ENCODE assay signal across 1 cellular context in the genomic region with DNA sequence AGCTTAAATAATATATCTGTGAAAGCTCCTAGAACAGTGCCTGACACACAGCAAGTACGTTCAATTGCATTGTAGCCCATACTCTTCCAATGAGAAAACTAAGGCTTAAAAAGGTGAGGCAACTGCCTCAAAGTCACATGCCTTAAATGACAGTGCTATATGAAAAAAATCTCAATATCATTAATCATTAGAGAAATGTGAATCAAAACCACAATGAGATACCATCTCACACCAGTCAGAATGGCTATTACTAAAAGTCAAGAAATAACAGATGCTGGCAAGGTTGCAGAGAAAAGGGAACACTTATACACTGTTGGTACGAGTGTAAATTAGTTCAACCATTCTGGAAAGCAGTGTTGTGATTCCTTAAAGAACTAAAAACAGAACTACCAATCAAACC.
TF ChIP-seq lines count a peak whose summit lies in the region.

No MANE protein-coding gene starts in this region.

TF ChIP-seq in GM23338, 12 proteins besides CTCF, POLR2A, EP300 and RAD21 (continued from another document):
- TF ChIP-seq, protein P1, sequence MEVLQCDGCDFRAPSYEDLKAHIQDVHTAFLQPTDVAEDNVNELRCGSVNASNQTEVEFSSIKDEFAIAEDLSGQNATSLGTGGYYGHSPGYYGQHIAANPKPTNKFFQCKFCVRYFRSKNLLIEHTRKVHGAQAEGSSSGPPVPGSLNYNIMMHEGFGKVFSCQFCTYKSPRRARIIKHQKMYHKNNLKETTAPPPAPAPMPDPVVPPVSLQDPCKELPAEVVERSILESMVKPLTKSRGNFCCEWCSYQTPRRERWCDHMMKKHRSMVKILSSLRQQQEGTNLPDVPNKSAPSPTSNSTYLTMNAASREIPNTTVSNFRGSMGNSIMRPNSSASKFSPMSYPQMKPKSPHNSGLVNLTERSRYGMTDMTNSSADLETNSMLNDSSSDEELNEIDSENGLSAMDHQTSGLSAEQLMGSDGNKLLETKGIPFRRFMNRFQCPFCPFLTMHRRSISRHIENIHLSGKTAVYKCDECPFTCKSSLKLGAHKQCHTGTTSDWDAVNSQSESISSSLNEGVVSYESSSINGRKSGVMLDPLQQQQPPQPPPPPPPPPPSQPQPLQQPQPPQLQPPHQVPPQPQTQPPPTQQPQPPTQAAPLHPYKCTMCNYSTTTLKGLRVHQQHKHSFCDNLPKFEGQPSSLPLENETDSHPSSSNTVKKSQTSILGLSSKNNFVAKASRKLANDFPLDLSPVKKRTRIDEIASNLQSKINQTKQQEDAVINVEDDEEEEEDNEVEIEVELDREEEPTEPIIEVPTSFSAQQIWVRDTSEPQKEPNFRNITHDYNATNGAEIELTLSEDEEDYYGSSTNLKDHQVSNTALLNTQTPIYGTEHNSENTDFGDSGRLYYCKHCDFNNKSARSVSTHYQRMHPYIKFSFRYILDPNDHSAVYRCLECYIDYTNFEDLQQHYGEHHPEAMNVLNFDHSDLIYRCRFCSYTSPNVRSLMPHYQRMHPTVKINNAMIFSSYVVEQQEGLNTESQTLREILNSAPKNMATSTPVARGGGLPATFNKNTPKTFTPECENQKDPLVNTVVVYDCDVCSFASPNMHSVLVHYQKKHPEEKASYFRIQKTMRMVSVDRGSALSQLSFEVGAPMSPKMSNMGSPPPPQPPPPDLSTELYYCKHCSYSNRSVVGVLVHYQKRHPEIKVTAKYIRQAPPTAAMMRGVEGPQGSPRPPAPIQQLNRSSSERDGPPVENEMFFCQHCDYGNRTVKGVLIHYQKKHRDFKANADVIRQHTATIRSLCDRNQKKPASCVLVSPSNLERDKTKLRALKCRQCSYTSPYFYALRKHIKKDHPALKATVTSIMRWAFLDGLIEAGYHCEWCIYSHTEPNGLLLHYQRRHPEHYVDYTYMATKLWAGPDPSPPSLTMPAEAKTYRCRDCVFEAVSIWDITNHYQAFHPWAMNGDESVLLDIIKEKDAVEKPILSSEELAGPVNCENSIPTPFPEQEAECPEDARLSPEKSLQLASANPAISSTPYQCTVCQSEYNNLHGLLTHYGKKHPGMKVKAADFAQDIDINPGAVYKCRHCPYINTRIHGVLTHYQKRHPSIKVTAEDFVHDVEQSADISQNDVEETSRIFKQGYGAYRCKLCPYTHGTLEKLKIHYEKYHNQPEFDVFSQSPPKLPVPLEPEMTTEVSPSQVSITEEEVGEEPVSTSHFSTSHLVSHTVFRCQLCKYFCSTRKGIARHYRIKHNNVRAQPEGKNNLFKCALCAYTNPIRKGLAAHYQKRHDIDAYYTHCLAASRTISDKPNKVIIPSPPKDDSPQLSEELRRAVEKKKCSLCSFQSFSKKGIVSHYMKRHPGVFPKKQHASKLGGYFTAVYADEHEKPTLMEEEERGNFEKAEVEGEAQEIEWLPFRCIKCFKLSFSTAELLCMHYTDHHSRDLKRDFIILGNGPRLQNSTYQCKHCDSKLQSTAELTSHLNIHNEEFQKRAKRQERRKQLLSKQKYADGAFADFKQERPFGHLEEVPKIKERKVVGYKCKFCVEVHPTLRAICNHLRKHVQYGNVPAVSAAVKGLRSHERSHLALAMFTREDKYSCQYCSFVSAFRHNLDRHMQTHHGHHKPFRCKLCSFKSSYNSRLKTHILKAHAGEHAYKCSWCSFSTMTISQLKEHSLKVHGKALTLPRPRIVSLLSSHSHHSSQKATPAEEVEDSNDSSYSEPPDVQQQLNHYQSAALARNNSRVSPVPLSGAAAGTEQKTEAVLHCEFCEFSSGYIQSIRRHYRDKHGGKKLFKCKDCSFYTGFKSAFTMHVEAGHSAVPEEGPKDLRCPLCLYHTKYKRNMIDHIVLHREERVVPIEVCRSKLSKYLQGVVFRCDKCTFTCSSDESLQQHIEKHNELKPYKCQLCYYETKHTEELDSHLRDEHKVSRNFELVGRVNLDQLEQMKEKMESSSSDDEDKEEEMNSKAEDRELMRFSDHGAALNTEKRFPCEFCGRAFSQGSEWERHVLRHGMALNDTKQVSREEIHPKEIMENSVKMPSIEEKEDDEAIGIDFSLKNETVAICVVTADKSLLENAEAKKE (CRISPR knock-in tag; IDR thresholded peaks at IDR 0.05) = no peak
- TF ChIP-seq ZNF331 (CRISPR knock-in tag; IDR thresholded peaks at IDR 0.05; ENCODE audit: low read depth) (no peak), NANOG (IDR thresholded peaks at IDR 0.05; ENCODE audit: borderline replicate concordance) (no peak), ZNF114 (CRISPR knock-in tag; IDR thresholded peaks at IDR 0.05) (no peak), JUNB (IDR thresholded peaks at IDR 0.05; ENCODE audit: unreplicated experiment) (no peak), EZH2 (IDR thresholded peaks at IDR 0.05; ENCODE audit: low read depth, unreplicated experiment) (no peak), CREB1 (CRISPR knock-in tag; IDR thresholded peaks at IDR 0.05; ENCODE audit: low read depth) (no peak)
- TF ChIP-seq, protein P2, sequence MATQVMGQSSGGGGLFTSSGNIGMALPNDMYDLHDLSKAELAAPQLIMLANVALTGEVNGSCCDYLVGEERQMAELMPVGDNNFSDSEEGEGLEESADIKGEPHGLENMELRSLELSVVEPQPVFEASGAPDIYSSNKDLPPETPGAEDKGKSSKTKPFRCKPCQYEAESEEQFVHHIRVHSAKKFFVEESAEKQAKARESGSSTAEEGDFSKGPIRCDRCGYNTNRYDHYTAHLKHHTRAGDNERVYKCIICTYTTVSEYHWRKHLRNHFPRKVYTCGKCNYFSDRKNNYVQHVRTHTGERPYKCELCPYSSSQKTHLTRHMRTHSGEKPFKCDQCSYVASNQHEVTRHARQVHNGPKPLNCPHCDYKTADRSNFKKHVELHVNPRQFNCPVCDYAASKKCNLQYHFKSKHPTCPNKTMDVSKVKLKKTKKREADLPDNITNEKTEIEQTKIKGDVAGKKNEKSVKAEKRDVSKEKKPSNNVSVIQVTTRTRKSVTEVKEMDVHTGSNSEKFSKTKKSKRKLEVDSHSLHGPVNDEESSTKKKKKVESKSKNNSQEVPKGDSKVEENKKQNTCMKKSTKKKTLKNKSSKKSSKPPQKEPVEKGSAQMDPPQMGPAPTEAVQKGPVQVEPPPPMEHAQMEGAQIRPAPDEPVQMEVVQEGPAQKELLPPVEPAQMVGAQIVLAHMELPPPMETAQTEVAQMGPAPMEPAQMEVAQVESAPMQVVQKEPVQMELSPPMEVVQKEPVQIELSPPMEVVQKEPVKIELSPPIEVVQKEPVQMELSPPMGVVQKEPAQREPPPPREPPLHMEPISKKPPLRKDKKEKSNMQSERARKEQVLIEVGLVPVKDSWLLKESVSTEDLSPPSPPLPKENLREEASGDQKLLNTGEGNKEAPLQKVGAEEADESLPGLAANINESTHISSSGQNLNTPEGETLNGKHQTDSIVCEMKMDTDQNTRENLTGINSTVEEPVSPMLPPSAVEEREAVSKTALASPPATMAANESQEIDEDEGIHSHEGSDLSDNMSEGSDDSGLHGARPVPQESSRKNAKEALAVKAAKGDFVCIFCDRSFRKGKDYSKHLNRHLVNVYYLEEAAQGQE (IDR thresholded peaks at IDR 0.05; ENCODE audit: unreplicated experiment) = no peak
TF ChIP-seq in GM23338: peak in this region for 0.
